8 cellular contexts compared by ENCODE assay signal in the genomic region with DNA sequence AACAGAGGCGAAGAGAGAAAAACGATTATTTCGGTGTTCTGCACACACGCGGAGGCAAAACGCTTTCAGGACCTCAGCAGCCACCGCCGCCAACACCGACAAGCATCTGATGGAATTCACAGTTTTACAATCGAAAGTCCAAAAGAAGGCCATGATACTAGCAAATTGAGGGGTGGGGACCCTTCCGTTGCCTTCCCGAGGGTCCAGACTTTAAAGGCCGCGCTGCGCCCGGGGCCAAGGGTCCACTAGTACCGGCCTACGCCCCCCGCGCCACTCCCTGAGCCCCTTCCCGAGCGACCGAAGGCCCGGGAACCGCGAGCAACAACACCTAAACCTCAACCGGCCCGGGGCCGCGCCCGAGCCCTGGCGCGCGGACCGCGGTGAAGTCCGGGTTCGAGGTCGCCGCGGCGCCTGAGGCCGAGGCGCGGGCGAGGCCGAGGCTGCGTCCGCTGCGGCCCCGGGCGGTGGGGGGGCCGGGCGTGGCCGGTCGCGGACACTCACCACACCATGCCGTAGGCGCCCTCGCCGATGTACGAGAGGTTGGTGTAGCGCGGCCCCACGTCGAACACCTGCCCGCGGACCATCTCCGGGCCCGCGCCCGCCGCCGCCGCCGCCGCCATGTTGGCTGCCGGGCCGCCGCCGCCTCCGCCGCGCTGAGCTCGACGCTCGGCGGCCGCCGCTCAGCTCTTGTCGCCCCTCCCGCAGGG. TPM values are rescaled to one million over a fixed set of nuclear protein-coding genes. Genes with fewer than 3 reads are reported as not detected.
A peak's percentile ranks its signal among the peaks of the same experiment; 100 is the strongest.
DNase-seq lines count a peak whose midpoint lies in the region; ATAC-seq and TF ChIP-seq lines count a peak whose summit lies in the region.

No MANE protein-coding gene starts in this region.

- peak overlapping the region; percentile 85 for H3K4me3 ChIP-seq in upper lobe of right lung

- H3K27ac ChIP-seq in epithelial cell of prostate (peak overlapping the region; percentile 73), upper lobe of right lung (peak overlapping the region; percentile 95)

- no peaks in the 10 kb centered on the region for H3K27me3 Mint-ChIP-seq in naive B cell

- no peaks in the 10 kb centered on the region for H3K9me3 ChIP-seq in upper lobe of right lung

- peaks cover 0 to 5% (median 3%) of the 10 kb centered on the region in 7 donors for H3K9me3 Mint-ChIP-seq in naive B cell

- H3K36me3 Mint-ChIP-seq in naive B cell, result peaks cover 0 to 8% of the 10 kb centered on the region in 2 donors

- H3K36me3 ChIP-seq in upper lobe of right lung, result no peaks in the 10 kb centered on the region

- H3K27ac Mint-ChIP-seq in naive B cell, result peak overlapping the region; percentile 91 to 98 (median 96)

- H3K4me1 ChIP-seq in upper lobe of right lung, result peaks cover 34% of the 10 kb centered on the region

- TF ChIP-seq CTCF in upper lobe of right lung (IDR thresholded peaks at IDR 0.05), result no peak

- peak; percentile 31 for DNase-seq in NCI-H82 (lab: John Stamatoyannopoulos, UW)
- DNase-seq in NCI-H82 treated with DMSO at 0.1 percent for 48 hours (lab: John Stamatoyannopoulos, UW; ENCODE audit: unreplicated experiment), result no peak
- peak; percentile 37 to 47 for DNase-seq in activated CD4-positive, alpha-beta T cell treated with anti-CD3 and anti-CD28 coated beads, Interleukin-2, amount 50 U/mL, for 48 hours
- DNase-seq in epithelial cell of prostate (ENCODE audit: low read depth, low spot score), result no peak
- peak; percentile 21 for DNase-seq in naive B cell
- peak; percentile 82 for DNase-seq in upper lobe of right lung
- DNase-seq in SIG-M5 (lab: John Stamatoyannopoulos, UW), result no peak

- H3K4me3 Mint-ChIP-seq in naive B cell, result peak overlapping the region; percentile 90 to 99 (median 98)

- peak; percentile 5 for ATAC-seq in HG03469 (IDR thresholded peaks at IDR 0.05; ENCODE audit: unreplicated experiment)
- ATAC-seq in naive B cell (ENCODE audit: low read depth in 2 of 2), result peak; percentile 7 to 17
- no peak for ATAC-seq in upper lobe of right lung

- intact Hi-C loops in upper lobe of right lung (cut with DNase I), result no loop called here

- peaks cover 43 to 58% (median 58%) of the 10 kb centered on the region in 3 donors for H3K4me1 Mint-ChIP-seq in naive B cell

- no peaks in the 10 kb centered on the region for H3K27me3 ChIP-seq in upper lobe of right lung

RNA-seq across cellular contexts. Expression of gene MAPK1, which starts 0.5 kb away (rescaled TPM):
- 100 to 1,000 TPM in 2 of 6 donors, 10 to 100 TPM in 4; 68.6 to 114 (median 93.2) TPM for polyA plus RNA-seq in naive B cell (ENCODE audit: low read depth in 6 of 6)
- total RNA-seq in upper lobe of right lung, result 134 TPM

Comparison
In these comparisons a context has a peak if more than half of its experiments do, and no peak if none do; other contexts are left out.
1. DNase-seq: peak in NCI-H82 (single experiment), activated CD4-positive, alpha-beta T cell treated with anti-CD3 and anti-CD28 coated beads, Interleukin-2, amount 50 U/mL, for 48 hours (2 of 2), naive B cell (single experiment) and upper lobe of right lung (single experiment); none in NCI-H82 treated with DMSO at 0.1 percent for 48 hours (single experiment), epithelial cell of prostate (single experiment) and SIG-M5 (single experiment).